1 cellular context compared by ENCODE assay signal in genomic region chr16:30094541-30095165, GRCh38.
TF ChIP-seq lines count a peak whose summit lies in the region.

No MANE protein-coding gene starts in this region.

TF ChIP-seq in GM23338, 12 proteins besides CTCF, POLR2A, EP300 and RAD21:
- TF ChIP-seq EZH2 (IDR thresholded peaks at IDR 0.05; ENCODE audit: low read depth, unreplicated experiment) (no peak), POLR2AphosphoS5 (IDR thresholded peaks at IDR 0.05; ENCODE audit: low read depth) (no peak), EZH2phosphoT487 (IDR thresholded peaks at IDR 0.05; ENCODE audit: unreplicated experiment) (no peak), NANOG (IDR thresholded peaks at IDR 0.05; ENCODE audit: borderline replicate concordance) (no peak), ZNF114 (CRISPR knock-in tag; IDR thresholded peaks at IDR 0.05) (no peak), CREB1 (CRISPR knock-in tag; IDR thresholded peaks at IDR 0.05; ENCODE audit: low read depth) (no peak), JUNB (IDR thresholded peaks at IDR 0.05; ENCODE audit: unreplicated experiment) (no peak), ZNF331 (CRISPR knock-in tag; IDR thresholded peaks at IDR 0.05; ENCODE audit: low read depth) (no peak), REST (IDR thresholded peaks at IDR 0.05; ENCODE audit: unreplicated experiment) (no peak), ZNF462 (CRISPR knock-in tag; IDR thresholded peaks at IDR 0.05) (no peak), STAT1 (IDR thresholded peaks at IDR 0.05; ENCODE audit: unreplicated experiment) (no peak)
